Comparison of ENCODE assay signal across 11 cellular contexts in the genomic region with DNA sequence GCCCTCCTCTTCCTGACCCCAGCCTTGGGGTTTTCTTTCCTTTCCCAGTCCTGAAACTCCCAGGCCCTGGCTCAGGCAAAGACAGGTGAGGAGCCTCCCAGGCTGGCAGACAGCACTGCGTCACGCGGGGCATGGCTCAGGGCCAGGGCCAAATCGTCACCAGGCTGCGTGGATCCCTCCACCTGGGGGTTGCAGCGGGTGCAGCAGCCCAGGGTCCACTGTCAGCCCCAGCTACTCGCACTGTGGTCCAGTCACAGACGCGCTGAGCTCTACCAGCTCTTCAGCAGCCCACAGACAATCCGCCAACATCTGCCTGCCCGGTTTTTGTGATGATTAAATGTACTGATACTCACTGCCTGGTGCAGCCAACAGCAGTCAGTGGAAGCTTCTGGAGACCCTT. TPM values are rescaled to one million over a fixed set of nuclear protein-coding genes. Genes with fewer than 3 reads are reported as not detected.
DNase-seq lines count a peak whose midpoint lies in the region; ATAC-seq, FAIRE-seq and TF ChIP-seq lines count a peak whose summit lies in the region.
"Had no signal": no experiment of that assay in that cellular context is flagged by ENCODE, and none has a peak within 500 bp of the region (broad histone marks: within the 10 kb centered on the region; RNA-seq: fewer than 3 reads in every experiment).

No MANE protein-coding gene starts in this region.

- TF ChIP-seq RAD21 in HepG2 (CRISPR knock-in tag; IDR thresholded peaks at IDR 0.05), result no peak

- H3K36me3 Mint-ChIP-seq in activated T-helper 2 cell treated with anti-CD3 and anti-CD28 coated beads, Interferon-gamma antibody, Interleukin-2, Interleukin-4, amounts not matched to agents 10 μg/mL and 5 μg/mL and 100 μg/mL, durations not matched to agents 14 hours and 24 hours and 36 hours (ENCODE audit: low read depth), result peaks cover 69% of the 10 kb centered on the region

- no peaks in the 10 kb centered on the region for H3K9me3 Mint-ChIP-seq in activated T-helper 2 cell treated with anti-CD3 and anti-CD28 coated beads, Interferon-gamma antibody, Interleukin-2, Interleukin-4, amounts not matched to agents 10 μg/mL and 5 μg/mL and 100 μg/mL, durations not matched to agents 14 hours and 24 hours and 36 hours

- H3K4me3 ChIP-seq in H7 (ENCODE audit: insufficient read depth, low read depth, low read length) (no peak overlapping the region), HepG2 (replicated peaks in 1 of 3; ENCODE audit: insufficient read depth in 1 of 3, low read depth in 2 of 3, low read length in 3 of 3) (no peak overlapping the region), lower lobe of right lung (no peak overlapping the region)

- H3K4me1 Mint-ChIP-seq in activated T-helper 2 cell treated with anti-CD3 and anti-CD28 coated beads, Interferon-gamma antibody, Interleukin-2, Interleukin-4, amounts not matched to agents 10 μg/mL and 5 μg/mL and 100 μg/mL, durations not matched to agents 14 hours and 24 hours and 36 hours (ENCODE audit: low read depth), result peaks cover 51% of the 10 kb centered on the region

- H3K9ac ChIP-seq in HepG2 (ENCODE audit: insufficient read depth, low read depth, low read length), result no peak overlapping the region

- H3K36me3 ChIP-seq in H7 (replicated peaks; ENCODE audit: control insufficient read depth, insufficient read depth, low read length) (no peaks in the 10 kb centered on the region), HepG2 (replicated peaks in 1 of 2; ENCODE audit: control insufficient read depth in 1 of 2, insufficient read depth in 2 of 2, low read length in 2 of 2) (no peaks in the 10 kb centered on the region), lower lobe of right lung (peaks cover 25% of the 10 kb centered on the region)

- H3K27ac Mint-ChIP-seq in activated T-helper 2 cell treated with anti-CD3 and anti-CD28 coated beads, Interferon-gamma antibody, Interleukin-2, Interleukin-4, amounts not matched to agents 10 μg/mL and 5 μg/mL and 100 μg/mL, durations not matched to agents 14 hours and 24 hours and 36 hours, result peak overlapping the region; percentile 81

- POLR2A ChIA-PET in HepG2 (lab: Yijun Ruan, JAX), result no interaction called here

- H3K9me3 ChIP-seq in HepG2 (ENCODE audit: low read length) (no peaks in the 10 kb centered on the region), lower lobe of right lung (no peaks in the 10 kb centered on the region)

- H3K4me3 Mint-ChIP-seq in activated T-helper 2 cell treated with anti-CD3 and anti-CD28 coated beads, Interferon-gamma antibody, Interleukin-2, Interleukin-4, amounts not matched to agents 10 μg/mL and 5 μg/mL and 100 μg/mL, durations not matched to agents 14 hours and 24 hours and 36 hours (ENCODE audit: low read depth), result peak overlapping the region; percentile 33

- H2AFZ ChIP-seq in HepG2 (ENCODE audit: low read length), result no peak overlapping the region

- WGBS in HepG2 (ENCODE audit: low lambda C conversion rate), result 25% methylated on average over 2 of the region's 11 CpGs

- no TSS peak for BruUV-seq in HepG2 (replicated peaks; lab: Mats Ljungman, UMichigan)

- H3K27me3 Mint-ChIP-seq in activated T-helper 2 cell treated with anti-CD3 and anti-CD28 coated beads, Interferon-gamma antibody, Interleukin-2, Interleukin-4, amounts not matched to agents 10 μg/mL and 5 μg/mL and 100 μg/mL, durations not matched to agents 14 hours and 24 hours and 36 hours (ENCODE audit: low read depth), result no peaks in the 10 kb centered on the region

- H3K27me3 ChIP-seq in H7 (ENCODE audit: control insufficient read depth, insufficient read depth, low read length) (no peaks in the 10 kb centered on the region), HepG2 (ENCODE audit: control insufficient read depth in 1 of 2, insufficient read depth in 2 of 2, low read length in 2 of 2) (peaks cover 9 to 41% of the 10 kb centered on the region in 2 experiments; a peak in 4 of 5 replicates), lower lobe of right lung (ENCODE audit: low read depth) (no peaks in the 10 kb centered on the region)

- DNase-seq in Ammon's horn (ENCODE audit: low spot score) (peak; percentile 5), H7 (peak; percentile 79), HepG2 (ENCODE audit: low spot score) (no peak), lower lobe of right lung (no peak), frontal cortex (ENCODE audit: low spot score in 2 of 2) (no peak), NCI-H1417 (lab: John Stamatoyannopoulos, UW) (no peak)
- no peak for DNase-seq in activated T-helper 2 cell treated with anti-CD3 and anti-CD28 coated beads, Interferon-gamma antibody, Interleukin-2, Interleukin-4, amounts not matched to agents 10 μg/mL and 5 μg/mL and 100 μg/mL, durations not matched to agents 14 hours and 24 hours and 36 hours (ENCODE audit: low spot score)
- DNase-seq: cortex of kidney, glutamatergic neuron, NCI-H526 had no signal

- in situ Hi-C loops in HepG2 (cut with HindIII; ENCODE audit: extremely low pct_ligation_motif_present, low pct_unique_long_range_greater_than_20kb), result no loop called here

- H3K4me1 ChIP-seq in HepG2 (ENCODE audit: insufficient read depth, low read length) (peaks cover 36% of the 10 kb centered on the region), lower lobe of right lung (peaks cover 52% of the 10 kb centered on the region)

- CTCF ChIA-PET in HepG2 (lab: Yijun Ruan, JAX; ENCODE audit: low intra/inter-chr PET ratio, low total read pairs), result no interaction called here

- no peak for TF ChIP-seq CTCF in HepG2 (CRISPR knock-in tag; IDR thresholded peaks at IDR 0.05)
- TF ChIP-seq CTCF in lower lobe of right lung (IDR thresholded peaks at IDR 0.05), result no peak

- H3K27ac ChIP-seq in HepG2 (ENCODE audit: extremely low read length, insufficient read depth, low read length) (no peak overlapping the region), lower lobe of right lung (no peak overlapping the region)

- ATAC-seq in HepG2 (no peak), lower lobe of right lung (no peak), GM21576 (IDR thresholded peaks at IDR 0.05; ENCODE audit: unreplicated experiment) (no peak)

- TF ChIP-seq EP300 in HepG2 (IDR thresholded peaks at IDR 0.05; ENCODE audit: low read depth in 2 of 2, low read length in 2 of 2) (no peak), HepG2 (CRISPR knock-in tag; IDR thresholded peaks at IDR 0.05; ENCODE audit: borderline replicate concordance) (no peak)

- H4K20me1 ChIP-seq in HepG2 (ENCODE audit: insufficient read depth, low read length), result no peaks in the 10 kb centered on the region

- H3K79me2 ChIP-seq in HepG2 (ENCODE audit: insufficient read depth, low read length), result no peaks in the 10 kb centered on the region

- no peak overlapping the region for H3K4me2 ChIP-seq in HepG2 (ENCODE audit: low read depth, low read length)

- no peak for TF ChIP-seq POLR2A in HepG2 (IDR thresholded peaks at IDR 0.05; ENCODE audit: insufficient read depth in 1 of 2, low read depth in 2 of 2, low read length in 2 of 2)

- no peak for FAIRE-seq in HepG2 (lab: Jason Lieb, UNC)
- FAIRE-seq in frontal cortex (lab: Jason Lieb, UNC), result no peak

- intact Hi-C loops in activated T-helper 2 cell treated with anti-CD3 and anti-CD28 coated beads, Interferon-gamma antibody, Interleukin-2, Interleukin-4, amounts not matched to agents 10 μg/mL and 5 μg/mL and 100 μg/mL, durations not matched to agents 14 hours and 24 hours and 36 hours (cut with micrococcal nuclease), result no loop called here
- intact Hi-C loops in HepG2 (cut with micrococcal nuclease; ENCODE audit: unreplicated experiment) (no loop called here), lower lobe of right lung (cut with DNase I) (no loop called here)

RNA-seq across cellular contexts. Expression of a gene that starts 12.1 kb away (rescaled TPM):
- total RNA-seq in H7 (2014; rRNA removed; shearing (Covaris generic)), result 1.6 and 3.4 TPM in 2 replicates
- 55.3 and 55.5 TPM in 2 replicates for total RNA-seq in activated T-helper 2 cell treated with anti-CD3 and anti-CD28 coated beads, Interferon-gamma antibody, Interleukin-2, Interleukin-4, amounts not matched to agents 10 μg/mL and 5 μg/mL and 100 μg/mL, durations not matched to agents 14 hours and 24 hours and 36 hours
- total RNA-seq in HepG2 (2016; rRNA removed; fragmentation: Illumina TruSeq; extraction: Trizol) (0.14 and 0.18 TPM in 2 replicates), lower lobe of right lung (18.3 TPM), frontal cortex (0.82 TPM)
- not detected in 2 replicates for total RNA-seq in HepG2 (2016; cell fraction: cytosol; rRNA removed; fragmentation: Illumina TruSeq; extraction: Trizol; ENCODE audit: low read depth)
- 0.15 and 0.26 TPM in 2 replicates for total RNA-seq in HepG2 (2016; cell fraction: insoluble cytoplasmic fraction; rRNA removed; fragmentation: Illumina TruSeq; extraction: Trizol)
- total RNA-seq in HepG2 (2016; cell fraction: membrane; rRNA removed; fragmentation: Illumina TruSeq; extraction: Trizol), result 0.15 TPM in 1 of 2 replicates, not detected in the other
- total RNA-seq in HepG2 (2016; cell fraction: nucleus; rRNA removed; fragmentation: Illumina TruSeq; extraction: Trizol), result 0.50 and 0.68 TPM in 2 replicates
- polyA plus RNA-seq in HepG2 (2011; rRNA removed), result 0.51 and 0.62 TPM in 2 replicates
- 0.37 and 0.43 TPM in 2 replicates for polyA plus RNA-seq in HepG2 (2011; cell fraction: cytosol; rRNA removed)
- polyA plus RNA-seq in HepG2 (2011; cell fraction: nucleus; rRNA removed), result 0.63 and 0.69 TPM in 2 replicates
- 0.25 and 0.30 TPM in 2 replicates for polyA plus RNA-seq in HepG2 (2012)
- 0.03 and 0.11 TPM in 2 replicates for polyA plus RNA-seq in HepG2 (2016; cell fraction: cytosol; fragmentation: Illumina TruSeq; extraction: Trizol; ENCODE audit: low read depth)
- polyA plus RNA-seq in HepG2 (2016; cell fraction: insoluble cytoplasmic fraction; fragmentation: Illumina TruSeq; extraction: Trizol; ENCODE audit: low read depth), result 0.12 and 0.21 TPM in 2 replicates
- polyA plus RNA-seq in HepG2 (2016; cell fraction: membrane; fragmentation: Illumina TruSeq; extraction: Trizol; ENCODE audit: low read depth), result 0.07 and 0.10 TPM in 2 replicates
- polyA plus RNA-seq in HepG2 (2016; cell fraction: nucleus; fragmentation: Illumina TruSeq; extraction: Trizol; ENCODE audit: insufficient read depth, low read depth), result 0.11 and 0.22 TPM in 2 replicates
- 0.62 and 23.9 TPM in 2 replicates for polyA minus RNA-seq in HepG2 (2011; rRNA and poly(A)+ RNA removed; ENCODE audit: low replicate concordance)
- polyA minus RNA-seq in HepG2 (2011; cell fraction: cytosol; rRNA and poly(A)+ RNA removed), result 0.26 and 0.49 TPM in 2 replicates
- 0.12 and 0.13 TPM in 2 replicates for polyA minus RNA-seq in HepG2 (2011; cell fraction: nucleus; rRNA and poly(A)+ RNA removed)

RNA-seq across cellular contexts. Expression of a gene that starts 25.3 kb away (rescaled TPM):
- total RNA-seq in H7 (2014; rRNA removed; shearing (Covaris generic)), result 8.2 and 8.8 TPM in 2 replicates
- total RNA-seq in activated T-helper 2 cell treated with anti-CD3 and anti-CD28 coated beads, Interferon-gamma antibody, Interleukin-2, Interleukin-4, amounts not matched to agents 10 μg/mL and 5 μg/mL and 100 μg/mL, durations not matched to agents 14 hours and 24 hours and 36 hours, result 0.21 TPM in 1 of 2 replicates, not detected in the other
- total RNA-seq in HepG2 (2016; rRNA removed; fragmentation: Illumina TruSeq; extraction: Trizol), result 0.66 and 1.2 TPM in 2 replicates
- total RNA-seq in HepG2 (2016; cell fraction: cytosol; rRNA removed; fragmentation: Illumina TruSeq; extraction: Trizol; ENCODE audit: low read depth), result 1.1 TPM in 2 replicates
- total RNA-seq in HepG2 (2016; cell fraction: insoluble cytoplasmic fraction; rRNA removed; fragmentation: Illumina TruSeq; extraction: Trizol), result 0.85 and 1.0 TPM in 2 replicates
- 1.7 TPM in 2 replicates for total RNA-seq in HepG2 (2016; cell fraction: membrane; rRNA removed; fragmentation: Illumina TruSeq; extraction: Trizol)
- 0.28 and 1.4 TPM in 2 replicates for total RNA-seq in HepG2 (2016; cell fraction: nucleus; rRNA removed; fragmentation: Illumina TruSeq; extraction: Trizol)
- 0.33 and 0.67 TPM in 2 replicates for polyA plus RNA-seq in HepG2 (2011; rRNA removed)
- polyA plus RNA-seq in HepG2 (2011; cell fraction: cytosol; rRNA removed), result 0.47 and 1.0 TPM in 2 replicates
- polyA plus RNA-seq in HepG2 (2011; cell fraction: nucleus; rRNA removed), result 0.66 and 0.87 TPM in 2 replicates
- 0.69 and 0.78 TPM in 2 replicates for polyA plus RNA-seq in HepG2 (2012)
- polyA plus RNA-seq in HepG2 (2016; cell fraction: cytosol; fragmentation: Illumina TruSeq; extraction: Trizol; ENCODE audit: low read depth), result 1.2 and 1.6 TPM in 2 replicates
- polyA plus RNA-seq in HepG2 (2016; cell fraction: insoluble cytoplasmic fraction; fragmentation: Illumina TruSeq; extraction: Trizol; ENCODE audit: low read depth), result 0.74 and 0.82 TPM in 2 replicates
- polyA plus RNA-seq in HepG2 (2016; cell fraction: membrane; fragmentation: Illumina TruSeq; extraction: Trizol; ENCODE audit: low read depth), result 1.7 TPM in 2 replicates
- 0.56 and 0.57 TPM in 2 replicates for polyA plus RNA-seq in HepG2 (2016; cell fraction: nucleus; fragmentation: Illumina TruSeq; extraction: Trizol; ENCODE audit: insufficient read depth, low read depth)
- polyA minus RNA-seq in HepG2 (2011; rRNA and poly(A)+ RNA removed; ENCODE audit: low replicate concordance), result 0.16 and 1.9 TPM in 2 replicates
- 0.70 and 0.79 TPM in 2 replicates for polyA minus RNA-seq in HepG2 (2011; cell fraction: cytosol; rRNA and poly(A)+ RNA removed)
- polyA minus RNA-seq in HepG2 (2011; cell fraction: nucleus; rRNA and poly(A)+ RNA removed), result 0.52 and 1.1 TPM in 2 replicates
- 1.7 TPM for total RNA-seq in lower lobe of right lung
- 6.1 TPM for total RNA-seq in frontal cortex

Comparison
In these comparisons a context has a peak if more than half of its experiments do, and no peak if none do; other contexts are left out.
1. DNase-seq: peak in Ammon's horn (single experiment) and H7 (single experiment); none in activated T-helper 2 cell treated with anti-CD3 and anti-CD28 coated beads, Interferon-gamma antibody, Interleukin-2, Interleukin-4, amounts not matched to agents 10 μg/mL and 5 μg/mL and 100 μg/mL, durations not matched to agents 14 hours and 24 hours and 36 hours (single experiment), HepG2 (single experiment), lower lobe of right lung (single experiment), frontal cortex (0 of 2) and NCI-H1417 (0 of 3).